8 cellular contexts compared by ENCODE assay signal in genomic region chr6:155327326-155328073, GRCh38. TPM values are rescaled to one million over a fixed set of nuclear protein-coding genes. Genes with fewer than 3 reads are reported as not detected.
DNase-seq lines count a peak whose midpoint lies in the region; ATAC-seq, FAIRE-seq and TF ChIP-seq lines count a peak whose summit lies in the region.

No MANE protein-coding gene starts in this region.

- FAIRE-seq in endometrium (lab: Jason Lieb, UNC) = peak; percentile 97

- no peak overlapping the region for H3K4me3 Mint-ChIP-seq in nephron

- H3K27me3 Mint-ChIP-seq in nephron (ENCODE audit: low read depth) = no peaks in the 10 kb centered on the region

- peak; percentile 80 for ATAC-seq in Right ventricle myocardium superior (ENCODE audit: poor library complexity)
- peak; percentile 75 for ATAC-seq in HG03432 (IDR thresholded peaks at IDR 0.05; ENCODE audit: unreplicated experiment)
- ATAC-seq in stimulated activated naive CD8-positive, alpha-beta T cell treated with anti-CD3 and anti-CD28 coated beads, Interleukin-15, Interleukin-2, amounts not matched to agents 100 U/mL and 50 U/mL, for 24 hours = no peak

- H3K4me1 Mint-ChIP-seq in nephron = peaks cover 6% of the 10 kb centered on the region

- TF ChIP-seq CTCF in nephron (IDR thresholded peaks at IDR 0.05; ENCODE audit: unreplicated experiment in 3 of 3) = peak; percentile 75 to 87 (median 81)

- intact Hi-C loops in Right ventricle myocardium superior (cut with DNase I) = no loop called here
- intact Hi-C loops in cardiac septum (cut with DNase I) = loop anchor here (2.0 kb wide), 1 partner anchor 201 kb away; no protein-coding TSS in a partner anchor

- peak overlapping the region; percentile 10 to 47 (median 16) for H3K27ac Mint-ChIP-seq in nephron

- no peaks in the 10 kb centered on the region for H3K36me3 Mint-ChIP-seq in nephron (ENCODE audit: low read depth)

- DNase-seq in Right ventricle myocardium superior = no peak
- no peak for DNase-seq in cardiac septum (ENCODE audit: low spot score)
- DNase-seq in NCI-H82 (lab: John Stamatoyannopoulos, UW) = peak; percentile 79
- DNase-seq in activated CD8-positive, alpha-beta memory T cell treated with anti-CD3 and anti-CD28 coated beads for 1 hour (ENCODE audit: extremely low read depth in 1 of 2, low read depth in 1 of 2) = peak; percentile 35 to 38
- peak; percentile 73 for DNase-seq in stimulated activated naive CD8-positive, alpha-beta T cell treated with anti-CD3 and anti-CD28 coated beads, Interleukin-15, Interleukin-2, amounts not matched to agents 100 U/mL and 50 U/mL, for 24 hours

- H3K9me3 Mint-ChIP-seq in nephron = no peaks in the 10 kb centered on the region

RNA-seq across cellular contexts. Expression of gene TFB1M, which starts 13.2 kb away (rescaled TPM):
- 19.5 TPM for total RNA-seq in Right ventricle myocardium superior
- total RNA-seq in cardiac septum = 15.1 TPM

Comparison
In these comparisons a context has a peak if more than half of its experiments do, and no peak if none do; other contexts are left out.
1. DNase-seq: peak in NCI-H82 (single experiment), activated CD8-positive, alpha-beta memory T cell treated with anti-CD3 and anti-CD28 coated beads for 1 hour (2 of 2) and stimulated activated naive CD8-positive, alpha-beta T cell treated with anti-CD3 and anti-CD28 coated beads, Interleukin-15, Interleukin-2, amounts not matched to agents 100 U/mL and 50 U/mL, for 24 hours (single experiment); none in Right ventricle myocardium superior (single experiment) and cardiac septum (single experiment).